ENCODE assay signal across 1 cellular context in the genomic region with DNA sequence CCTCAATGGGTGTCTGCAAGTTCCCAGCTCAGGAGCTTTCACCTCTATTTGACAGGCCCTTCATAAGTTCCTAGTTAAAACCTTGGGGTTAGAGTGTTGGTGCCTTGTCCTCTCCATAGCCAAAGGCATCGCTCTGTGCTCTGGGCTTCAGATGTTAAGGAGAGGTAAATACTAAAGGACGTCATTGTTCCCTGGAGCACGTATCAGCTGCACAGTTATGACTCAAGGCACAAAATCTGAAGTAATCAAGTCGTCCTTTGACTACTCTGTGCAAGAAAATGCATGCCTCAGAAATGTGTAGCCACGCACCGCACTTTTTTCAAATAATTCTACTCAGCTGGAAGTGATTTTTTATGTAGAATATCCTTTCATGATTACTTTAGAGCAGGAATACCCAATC.
TF ChIP-seq lines count a peak whose summit lies in the region.

No MANE protein-coding gene starts in this region.

TF ChIP-seq in GM23338, 12 proteins besides CTCF, POLR2A, EP300 and RAD21 (continued from another document):
- TF ChIP-seq, protein P1, sequence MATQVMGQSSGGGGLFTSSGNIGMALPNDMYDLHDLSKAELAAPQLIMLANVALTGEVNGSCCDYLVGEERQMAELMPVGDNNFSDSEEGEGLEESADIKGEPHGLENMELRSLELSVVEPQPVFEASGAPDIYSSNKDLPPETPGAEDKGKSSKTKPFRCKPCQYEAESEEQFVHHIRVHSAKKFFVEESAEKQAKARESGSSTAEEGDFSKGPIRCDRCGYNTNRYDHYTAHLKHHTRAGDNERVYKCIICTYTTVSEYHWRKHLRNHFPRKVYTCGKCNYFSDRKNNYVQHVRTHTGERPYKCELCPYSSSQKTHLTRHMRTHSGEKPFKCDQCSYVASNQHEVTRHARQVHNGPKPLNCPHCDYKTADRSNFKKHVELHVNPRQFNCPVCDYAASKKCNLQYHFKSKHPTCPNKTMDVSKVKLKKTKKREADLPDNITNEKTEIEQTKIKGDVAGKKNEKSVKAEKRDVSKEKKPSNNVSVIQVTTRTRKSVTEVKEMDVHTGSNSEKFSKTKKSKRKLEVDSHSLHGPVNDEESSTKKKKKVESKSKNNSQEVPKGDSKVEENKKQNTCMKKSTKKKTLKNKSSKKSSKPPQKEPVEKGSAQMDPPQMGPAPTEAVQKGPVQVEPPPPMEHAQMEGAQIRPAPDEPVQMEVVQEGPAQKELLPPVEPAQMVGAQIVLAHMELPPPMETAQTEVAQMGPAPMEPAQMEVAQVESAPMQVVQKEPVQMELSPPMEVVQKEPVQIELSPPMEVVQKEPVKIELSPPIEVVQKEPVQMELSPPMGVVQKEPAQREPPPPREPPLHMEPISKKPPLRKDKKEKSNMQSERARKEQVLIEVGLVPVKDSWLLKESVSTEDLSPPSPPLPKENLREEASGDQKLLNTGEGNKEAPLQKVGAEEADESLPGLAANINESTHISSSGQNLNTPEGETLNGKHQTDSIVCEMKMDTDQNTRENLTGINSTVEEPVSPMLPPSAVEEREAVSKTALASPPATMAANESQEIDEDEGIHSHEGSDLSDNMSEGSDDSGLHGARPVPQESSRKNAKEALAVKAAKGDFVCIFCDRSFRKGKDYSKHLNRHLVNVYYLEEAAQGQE (IDR thresholded peaks at IDR 0.05; ENCODE audit: unreplicated experiment), result no peak
- TF ChIP-seq ZNF331 (CRISPR knock-in tag; IDR thresholded peaks at IDR 0.05; ENCODE audit: low read depth) (no peak), POLR2AphosphoS5 (IDR thresholded peaks at IDR 0.05; ENCODE audit: low read depth) (no peak), ZNF114 (CRISPR knock-in tag; IDR thresholded peaks at IDR 0.05) (no peak), NANOG (IDR thresholded peaks at IDR 0.05; ENCODE audit: borderline replicate concordance) (no peak), JUNB (IDR thresholded peaks at IDR 0.05; ENCODE audit: unreplicated experiment) (no peak)
